Comparison of ENCODE assay signal across 12 cellular contexts in the genomic region with DNA sequence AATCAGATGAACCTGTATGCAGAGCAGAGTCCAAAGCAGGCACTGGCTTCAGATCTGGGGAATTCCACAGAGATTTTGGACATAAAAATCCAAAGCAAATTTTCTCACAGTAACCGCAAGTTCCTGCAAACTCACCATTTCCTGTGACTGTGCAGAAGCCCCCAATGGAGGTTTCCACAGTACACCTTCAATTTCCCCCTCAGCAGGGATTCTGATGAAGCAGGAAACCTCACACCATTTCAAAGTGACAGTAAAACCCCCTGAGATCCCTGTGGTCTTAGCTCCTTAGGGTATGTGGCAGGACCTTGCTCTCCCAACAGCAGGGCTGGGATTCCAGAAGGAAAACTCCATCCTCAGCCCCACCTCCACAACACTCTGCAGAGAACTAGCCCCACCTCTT. TPM values are rescaled to one million over a fixed set of nuclear protein-coding genes. Genes with fewer than 3 reads are reported as not detected.
A peak's percentile ranks its signal among the peaks of the same experiment; 100 is the strongest.
DNase-seq lines count a peak whose midpoint lies in the region; ATAC-seq and TF ChIP-seq lines count a peak whose summit lies in the region.
"Had no signal": no experiment of that assay in that cellular context is flagged by ENCODE, and none has a peak within 500 bp of the region (broad histone marks: within the 10 kb centered on the region; RNA-seq: fewer than 3 reads in every experiment).

No MANE protein-coding gene starts in this region.

- TF ChIP-seq CTCF in GM23338 (conservative IDR thresholded peaks at IDR 0.05; ENCODE audit: low read depth in 2 of 2) (no peak), gastroesophageal sphincter (IDR thresholded peaks at IDR 0.05) (no peak), spleen (IDR thresholded peaks at IDR 0.05 in 8 of 11, conservative IDR thresholded peaks at IDR 0.05 in 3 of 11) (no peak)

- peak; percentile 93 for ATAC-seq in GM23338
- peak; percentile 32 for ATAC-seq in T-helper 17 cell
- no peak for ATAC-seq in gastroesophageal sphincter
- ATAC-seq in stimulated activated effector memory CD8-positive, alpha-beta T cell treated with anti-CD3 and anti-CD28 coated beads, Interleukin-12 subunit alpha, Interleukin-12 subunit beta, amount 100 ng/mL, for 72 hours, result no peak
- no peak for ATAC-seq in GM21447 (IDR thresholded peaks at IDR 0.05; ENCODE audit: unreplicated experiment)

- H3K4me2 ChIP-seq in GM23338, result no peak overlapping the region

- H3F3A ChIP-seq in GM23338 (replicated peaks; ENCODE audit: low read depth), result no peaks in the 10 kb centered on the region

- peaks cover 9% of the 10 kb centered on the region for H3K27me3 ChIP-seq in GM23338 (ENCODE audit: insufficient read depth)
- no peaks in the 10 kb centered on the region for H3K27me3 ChIP-seq in gastroesophageal sphincter
- H3K27me3 ChIP-seq in spleen (replicated peaks in 1 of 7), result peaks cover 0 to 7% (median 0%) of the 10 kb centered on the region in 7 donors

- H3K4me1 ChIP-seq in GM23338 (ENCODE audit: insufficient read depth) (no peaks in the 10 kb centered on the region), gastroesophageal sphincter (peaks cover 4 to 45% (median 14%) of the 10 kb centered on the region in 3 donors), spleen (peaks cover 4 to 29% (median 9%) of the 10 kb centered on the region in 6 donors)

- H3K4me3 Mint-ChIP-seq in GM23338, result no peak overlapping the region
- H3K4me3 Mint-ChIP-seq in T-helper 17 cell, result no peak overlapping the region
- H3K4me3 Mint-ChIP-seq in stimulated activated effector memory CD8-positive, alpha-beta T cell treated with anti-CD3 and anti-CD28 coated beads, Interleukin-12 subunit alpha, Interleukin-12 subunit beta, amount 100 ng/mL, for 72 hours, result no peak overlapping the region
- H3K4me3 Mint-ChIP-seq: activated CD4-positive, alpha-beta T cell treated with anti-CD3 and anti-CD28 coated beads, Interleukin-2, amount 10 ng/mL, durations not matched to agents 7 days and 5 days had no signal

- H2AFZ ChIP-seq in GM23338, result peak overlapping the region; percentile 74; the same call in 1 of the 2 replicates

- 46 to 57% methylated on average over 1 of the region's 1 CpG for WGBS in gastroesophageal sphincter (ENCODE audit: low coverage in 1 of 2), 2 donors
- WGBS in spleen, 5 donors, result 7 to 19% (median 9%) methylated on average over 1 of the region's 1 CpG

- no peaks in the 10 kb centered on the region for H3K9me3 Mint-ChIP-seq in GM23338
- no peaks in the 10 kb centered on the region for H3K9me3 Mint-ChIP-seq in stimulated activated effector memory CD8-positive, alpha-beta T cell treated with anti-CD3 and anti-CD28 coated beads, Interleukin-12 subunit alpha, Interleukin-12 subunit beta, amount 100 ng/mL, for 72 hours
- H3K9me3 Mint-ChIP-seq: activated CD4-positive, alpha-beta T cell treated with anti-CD3 and anti-CD28 coated beads, Interleukin-2, amount 10 ng/mL, durations not matched to agents 7 days and 5 days had no signal

- TF ChIP-seq EP300 in gastroesophageal sphincter (IDR thresholded peaks at IDR 0.05), result no peak

- no peaks in the 10 kb centered on the region for H3K9me2 ChIP-seq in GM23338 (ENCODE audit: insufficient read depth)

- no peaks in the 10 kb centered on the region for H3K79me2 ChIP-seq in GM23338 (replicated peaks; ENCODE audit: insufficient read depth)

- H3K27ac ChIP-seq in GM23338 (ENCODE audit: low read depth) (no peak overlapping the region), gastroesophageal sphincter (peak overlapping the region in 3 of 4 donors; percentile 43 to 65 (median 59)), spleen (peak overlapping the region in 7 of 8 donors; percentile 8 to 68 (median 51))
- H3K27ac ChIP-seq: neutrophil had no signal

- H3K36me3 ChIP-seq in GM23338 (ENCODE audit: insufficient read depth), result no peaks in the 10 kb centered on the region
- H3K36me3 ChIP-seq in gastroesophageal sphincter, result no peaks in the 10 kb centered on the region
- H3K36me3 ChIP-seq in spleen, result no peaks in the 10 kb centered on the region
- H3K36me3 ChIP-seq: neutrophil had no signal

- H3K4me1 Mint-ChIP-seq in GM23338 (peaks cover 13% of the 10 kb centered on the region; the same call in 2 of the 3 replicates), T-helper 17 cell (peaks cover 16% of the 10 kb centered on the region)
- peaks cover 40% of the 10 kb centered on the region for H3K4me1 Mint-ChIP-seq in stimulated activated effector memory CD8-positive, alpha-beta T cell treated with anti-CD3 and anti-CD28 coated beads, Interleukin-12 subunit alpha, Interleukin-12 subunit beta, amount 100 ng/mL, for 72 hours

- no peaks in the 10 kb centered on the region for H3K9me3 ChIP-seq in T-helper 17 cell (ENCODE audit: control insufficient read depth, low read length, poor library complexity, severe bottlenecking)
- H3K9me3 ChIP-seq in gastroesophageal sphincter, result no peaks in the 10 kb centered on the region
- no peaks in the 10 kb centered on the region for H3K9me3 ChIP-seq in spleen
- H3K9me3 ChIP-seq: neutrophil had no signal

- H3K27me3 Mint-ChIP-seq in GM23338 (ENCODE audit: insufficient read depth, low read depth, poor library complexity) (peaks cover 5% of the 10 kb centered on the region), T-helper 17 cell (no peaks in the 10 kb centered on the region)

- TF ChIP-seq POLR2A in gastroesophageal sphincter (IDR thresholded peaks at IDR 0.05), result no peak
- TF ChIP-seq POLR2A in spleen (IDR thresholded peaks at IDR 0.05), result no peak

- no peaks in the 10 kb centered on the region for H4K20me1 ChIP-seq in GM23338 (replicated peaks; ENCODE audit: insufficient read depth)

- no peak overlapping the region for H3K4me3 ChIP-seq in GM23338
- no peak overlapping the region for H3K4me3 ChIP-seq in gastroesophageal sphincter
- H3K4me3 ChIP-seq in spleen, result peak overlapping the region in 1 of 8 donors; percentile 32

- H3K36me3 Mint-ChIP-seq in GM23338 (ENCODE audit: low read depth) (no peaks in the 10 kb centered on the region), T-helper 17 cell (ENCODE audit: low read depth) (no peaks in the 10 kb centered on the region)
- H3K36me3 Mint-ChIP-seq in stimulated activated effector memory CD8-positive, alpha-beta T cell treated with anti-CD3 and anti-CD28 coated beads, Interleukin-12 subunit alpha, Interleukin-12 subunit beta, amount 100 ng/mL, for 72 hours, result no peaks in the 10 kb centered on the region

- H3K27ac Mint-ChIP-seq in GM23338, result no peak overlapping the region
- no peak overlapping the region for H3K27ac Mint-ChIP-seq in T-helper 17 cell
- no peak overlapping the region for H3K27ac Mint-ChIP-seq in stimulated activated effector memory CD8-positive, alpha-beta T cell treated with anti-CD3 and anti-CD28 coated beads, Interleukin-12 subunit alpha, Interleukin-12 subunit beta, amount 100 ng/mL, for 72 hours
- H3K27ac Mint-ChIP-seq: activated CD4-positive, alpha-beta T cell treated with anti-CD3 and anti-CD28 coated beads, Interleukin-2, amount 10 ng/mL, durations not matched to agents 7 days and 5 days had no signal

- DNase-seq in GM23338 (ENCODE audit: low spot score) (peak; percentile 48), T-helper 17 cell (no peak), spleen (no peak), ecto neural progenitor cell (ENCODE audit: low spot score) (no peak), HuH-7.5 (ENCODE audit: low spot score) (no peak)
- DNase-seq in stimulated activated effector memory CD8-positive, alpha-beta T cell treated with anti-CD3 and anti-CD28 coated beads, Interleukin-12 subunit alpha, Interleukin-12 subunit beta, amount 100 ng/mL, for 72 hours (ENCODE audit: low spot score in 2 of 2), result no peak
- DNase-seq: activated CD4-positive, alpha-beta T cell treated with anti-CD3 and anti-CD28 coated beads, Interleukin-2, amount 10 ng/mL, durations not matched to agents 7 days and 5 days; kidney; NCI-H446 treated with DMSO at 0.1 percent for 48 hours had no signal

- intact Hi-C loops in spleen (cut with DNase I; ENCODE audit: low total_unique reads), result no loop called here

TF ChIP-seq in GM23338, 12 proteins besides CTCF, POLR2A, EP300 and RAD21 (continues in another document):
- no peak for TF ChIP-seq CREB1 (CRISPR knock-in tag; IDR thresholded peaks at IDR 0.05; ENCODE audit: low read depth)
- no peak for TF ChIP-seq JUNB (IDR thresholded peaks at IDR 0.05; ENCODE audit: unreplicated experiment)
- no peak for TF ChIP-seq ZNF331 (CRISPR knock-in tag; IDR thresholded peaks at IDR 0.05; ENCODE audit: low read depth)
- TF ChIP-seq EZH2phosphoT487 (IDR thresholded peaks at IDR 0.05; ENCODE audit: unreplicated experiment), result no peak
- TF ChIP-seq STAT1 (IDR thresholded peaks at IDR 0.05; ENCODE audit: unreplicated experiment), result no peak
- no peak for TF ChIP-seq EZH2 (IDR thresholded peaks at IDR 0.05; ENCODE audit: low read depth, unreplicated experiment)
- TF ChIP-seq, protein P1, sequence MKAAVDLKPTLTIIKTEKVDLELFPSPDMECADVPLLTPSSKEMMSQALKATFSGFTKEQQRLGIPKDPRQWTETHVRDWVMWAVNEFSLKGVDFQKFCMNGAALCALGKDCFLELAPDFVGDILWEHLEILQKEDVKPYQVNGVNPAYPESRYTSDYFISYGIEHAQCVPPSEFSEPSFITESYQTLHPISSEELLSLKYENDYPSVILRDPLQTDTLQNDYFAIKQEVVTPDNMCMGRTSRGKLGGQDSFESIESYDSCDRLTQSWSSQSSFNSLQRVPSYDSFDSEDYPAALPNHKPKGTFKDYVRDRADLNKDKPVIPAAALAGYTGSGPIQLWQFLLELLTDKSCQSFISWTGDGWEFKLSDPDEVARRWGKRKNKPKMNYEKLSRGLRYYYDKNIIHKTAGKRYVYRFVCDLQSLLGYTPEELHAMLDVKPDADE (IDR thresholded peaks at IDR 0.05), result no peak

RNA-seq across cellular contexts. Expression of a gene that starts 6.0 kb away (rescaled TPM):
- 2.1 and 2.9 TPM in 2 replicates for total RNA-seq in GM23338 (2014; rRNA removed; shearing (Covaris generic))
- polyA plus RNA-seq in GM23338 (2016; fragmentation: Nextera tagmentation; extraction: Ambion mirVana) (1.2 and 1.7 TPM in 2 replicates), spleen (10 to 100 TPM in 1 of 3 donors, 1 to 10 TPM in 2; 5.2 to 15.4 (median 8.1) TPM)
- total RNA-seq in T-helper 17 cell (10 to 100 TPM; 21.0 to 27.6 TPM), gastroesophageal sphincter (100 to 1,000 TPM; 176 to 315 (median 248) TPM), spleen (100 to 1,000 TPM; 147 to 254 (median 185) TPM)

RNA-seq across cellular contexts. Expression of a gene that starts 57.2 kb away (rescaled TPM):
- total RNA-seq in GM23338 (2014; rRNA removed; shearing (Covaris generic)), result 0.19 and 0.80 TPM in 2 replicates
- polyA plus RNA-seq in GM23338 (2016; fragmentation: Nextera tagmentation; extraction: Ambion mirVana), result 0.12 and 0.58 TPM in 2 replicates
- total RNA-seq in T-helper 17 cell, result under 1 TPM in 1 of 2 donors, not detected in 1; 0.68 TPM
- not detected for total RNA-seq in gastroesophageal sphincter
- under 1 TPM in 2 of 7 donors, not detected in 5; 0.09 to 0.43 TPM for total RNA-seq in spleen
- polyA plus RNA-seq in spleen, result not detected
- total RNA-seq: activated CD4-positive, alpha-beta T cell treated with anti-CD3 and anti-CD28 coated beads, Interleukin-2, amount 10 ng/mL, durations not matched to agents 7 days and 5 days; kidney had no signal

Comparison
In these comparisons a context has a peak if more than half of its experiments do, and no peak if none do; other contexts are left out.
1. ATAC-seq: peak in GM23338 (single experiment) and T-helper 17 cell (single experiment); none in gastroesophageal sphincter (single experiment), stimulated activated effector memory CD8-positive, alpha-beta T cell treated with anti-CD3 and anti-CD28 coated beads, Interleukin-12 subunit alpha, Interleukin-12 subunit beta, amount 100 ng/mL, for 72 hours (single experiment) and GM21447 (single experiment).
2. RNA of a gene that starts 6.0 kb away (total RNA-seq): 176 to 315 TPM in gastroesophageal sphincter and 147 to 254 TPM in spleen; 21.0 to 27.6 TPM in T-helper 17 cell and 2.1 to 2.9 TPM in GM23338; every median in the first group is over 4 times any median in the second.